ENCODE assay signal across 27 cellular contexts in the genomic region with DNA sequence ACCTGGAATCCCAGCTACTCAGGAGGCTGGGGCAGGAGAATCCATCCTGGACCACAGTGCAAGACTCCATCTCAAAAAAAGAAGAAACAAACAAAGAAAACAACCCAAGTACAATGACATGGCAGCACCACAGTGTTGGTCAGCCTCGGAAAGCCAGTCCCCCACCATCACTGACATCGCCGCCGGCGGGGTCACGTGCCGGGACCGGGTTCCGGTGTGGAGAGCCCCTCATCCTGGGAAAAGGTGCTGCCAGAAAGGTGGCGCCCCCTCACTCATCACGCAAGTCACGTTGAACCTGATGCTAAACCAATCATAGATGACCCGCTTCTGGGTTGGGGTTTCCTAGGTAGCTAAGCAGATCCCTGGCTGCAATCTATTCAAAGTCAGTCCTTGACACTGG. TPM values are rescaled to one million over a fixed set of nuclear protein-coding genes. Genes with fewer than 3 reads are reported as not detected.
A peak's percentile ranks its signal among the peaks of the same experiment; 100 is the strongest.
DNase-seq lines count a peak whose midpoint lies in the region; ATAC-seq, FAIRE-seq and TF ChIP-seq lines count a peak whose summit lies in the region.
"Had no signal": no experiment of that assay in that cellular context is flagged by ENCODE, and none has a peak within 500 bp of the region (broad histone marks: within the 10 kb centered on the region; RNA-seq: fewer than 3 reads in every experiment).

No MANE protein-coding gene starts in this region.

- H2BK120ac ChIP-seq in mesenchymal stem cell (ENCODE audit: low read depth, low read length), result no peak overlapping the region

- CTCF ChIA-PET in K562 (lab: Yijun Ruan, JAX; ENCODE audit: low intra/inter-chr PET ratio), result no interaction called here

- no peak overlapping the region for H3K27ac ChIP-seq in GM23338 (ENCODE audit: low read depth)
- H3K27ac ChIP-seq in K562 (ENCODE audit: extremely low read depth, low read depth, low read length), result no peak overlapping the region
- H3K27ac ChIP-seq in mesenchymal stem cell (ENCODE audit: low read length, poor library complexity, severe bottlenecking), result no peak overlapping the region
- H3K27ac ChIP-seq: BLaER1 had no signal

- no peak for FAIRE-seq in K562 (lab: Jason Lieb, UNC)
- FAIRE-seq in GM12891 (lab: Jason Lieb, UNC), result no peak
- FAIRE-seq: A204.1, GM12878, GM18507 had no signal

- H3K27me3 ChIP-seq in GM23338 (ENCODE audit: insufficient read depth), result no peaks in the 10 kb centered on the region
- H3K27me3 ChIP-seq in K562 (ENCODE audit: control insufficient read depth in 2 of 2, insufficient read depth in 2 of 2, low read length in 2 of 2), result no peaks in the 10 kb centered on the region
- H3K27me3 ChIP-seq in mesenchymal stem cell (ENCODE audit: control insufficient read depth in 1 of 2, insufficient read depth in 1 of 2, low read length in 2 of 2), result no peaks in the 10 kb centered on the region
- H3K27me3 ChIP-seq: BE2C, BLaER1 had no signal

- H2BK15ac ChIP-seq in mesenchymal stem cell (ENCODE audit: low read depth, poor library complexity, severe bottlenecking), result peak overlapping the region; percentile 49

- POLR2A ChIA-PET in K562 (lab: Yijun Ruan, JAX), result interaction anchor here (0.7 to 2.9 kb wide), 2 partner anchors 16 to 17 kb away, joined by 6 to 10 read pairs; a partner anchor contains a TSS

- H3K4ac ChIP-seq in mesenchymal stem cell (ENCODE audit: low read depth in 1 of 2, low read length in 2 of 2), result no peak overlapping the region

- no peaks in the 10 kb centered on the region for H3K4me1 ChIP-seq in GM23338 (ENCODE audit: insufficient read depth)
- H3K4me1 ChIP-seq in K562 (replicated peaks in 1 of 2; ENCODE audit: control insufficient read depth in 2 of 2, insufficient read depth in 2 of 2, low read length in 2 of 2), result no peaks in the 10 kb centered on the region
- no peaks in the 10 kb centered on the region for H3K4me1 ChIP-seq in mesenchymal stem cell (ENCODE audit: control insufficient read depth, insufficient read depth, low read depth, low read length)
- H3K4me1 ChIP-seq: BE2C, BLaER1 had no signal

- TF ChIP-seq CTCF in GM23338 (conservative IDR thresholded peaks at IDR 0.05; ENCODE audit: low read depth in 2 of 2), result no peak
- TF ChIP-seq CTCF in K562 (IDR thresholded peaks at IDR 0.05 in 2 of 3, conservative IDR thresholded peaks at IDR 0.05 in 1 of 3; ENCODE audit: insufficient read depth in 2 of 3, low read depth in 1 of 3, low read length in 3 of 3), result no peak

- H4K91ac ChIP-seq in mesenchymal stem cell (ENCODE audit: low read length), result no peak overlapping the region

- H2BK12ac ChIP-seq in mesenchymal stem cell (ENCODE audit: low read length in 2 of 2), result peak overlapping the region in 1 of 2 experiments; percentile 66

- H2BK5ac ChIP-seq in mesenchymal stem cell (ENCODE audit: low read depth, low read length, poor library complexity, severe bottlenecking), result peak overlapping the region; percentile 74

- H3K9me3 ChIP-seq in K562 (replicated peaks; ENCODE audit: control insufficient read depth, insufficient read depth, low read depth, low read length) (no peaks in the 10 kb centered on the region), mesenchymal stem cell (ENCODE audit: control insufficient read depth, low read length) (no peaks in the 10 kb centered on the region)
- H3K9me3 ChIP-seq: BE2C, BLaER1 had no signal

- H4K8ac ChIP-seq in mesenchymal stem cell (ENCODE audit: low read length), result no peak overlapping the region

- peaks cover 1% of the 10 kb centered on the region for H3K27me3 Mint-ChIP-seq in GM23338 (ENCODE audit: insufficient read depth, low read depth, poor library complexity)
- H3K27me3 Mint-ChIP-seq: CD4-positive, alpha-beta memory T cell; CD4-positive, CD25-positive, alpha-beta regulatory T cell; CD8-positive, alpha-beta memory T cell had no signal

- H3K9me3 Mint-ChIP-seq in GM23338, result no peaks in the 10 kb centered on the region
- H3K9me3 Mint-ChIP-seq: CD14-positive monocyte; CD4-positive, alpha-beta memory T cell; CD4-positive, CD25-positive, alpha-beta regulatory T cell; CD8-positive, alpha-beta memory T cell had no signal

- no peak overlapping the region for H2AK5ac ChIP-seq in mesenchymal stem cell (ENCODE audit: low read length, severe bottlenecking)

- H3K36me3 ChIP-seq in GM23338 (ENCODE audit: insufficient read depth) (peaks cover 46% of the 10 kb centered on the region), K562 (ENCODE audit: control insufficient read depth, insufficient read depth, low read length) (peaks cover 75% of the 10 kb centered on the region; the same call in 2 of the 3 replicates), mesenchymal stem cell (ENCODE audit: control insufficient read depth in 1 of 2, insufficient read depth in 2 of 2, low read depth in 1 of 2, low read length in 2 of 2) (peaks cover 48 to 75% of the 10 kb centered on the region in 2 experiments)

- no peak overlapping the region for H2AFZ ChIP-seq in GM23338
- no peak overlapping the region for H2AFZ ChIP-seq in K562 (ENCODE audit: low read depth, low read length)
- no peak overlapping the region for H2AFZ ChIP-seq in mesenchymal stem cell (ENCODE audit: low read depth, low read length)

- intact Hi-C loops in K562 (cut with micrococcal nuclease), result no loop called here

- H4K20me1 ChIP-seq in GM23338 (replicated peaks; ENCODE audit: insufficient read depth), result peaks cover 34% of the 10 kb centered on the region
- no peaks in the 10 kb centered on the region for H4K20me1 ChIP-seq in K562 (replicated peaks; ENCODE audit: control insufficient read depth, insufficient read depth, low read length)

- H3K9ac ChIP-seq in K562 (ENCODE audit: insufficient read depth in 1 of 2, low read depth in 2 of 2, low read length in 2 of 2) (no peak overlapping the region), mesenchymal stem cell (ENCODE audit: low read length) (no peak overlapping the region)
- H3K9ac ChIP-seq: BLaER1 had no signal

- no peak overlapping the region for H3K27ac Mint-ChIP-seq in GM23338
- H3K27ac Mint-ChIP-seq: CD4-positive, CD25-positive, alpha-beta regulatory T cell had no signal

- no peak overlapping the region for H3K18ac ChIP-seq in mesenchymal stem cell (ENCODE audit: low read depth in 1 of 2, low read length in 2 of 2)

- DNase-seq in GM23338 (ENCODE audit: low spot score) (peak; percentile 6), K562 (ENCODE audit: extremely low read depth in 1 of 4, low spot score in 3 of 4) (no peak), mesenchymal stem cell (no peak), GM12891 (ENCODE audit: insufficient read length, low spot score) (no peak), activated gamma-delta T cell treated with Interleukin-2 at 50 U/mL for 16 hours (no peak)
- DNase-seq: 8988T; ACHN; BE2C; C1 segment of cervical spinal cord; CD4-positive, alpha-beta memory T cell; CD4-positive, CD25-positive, alpha-beta regulatory T cell; CD8-positive, alpha-beta memory T cell; COR-L47; DMS 273 treated with DMSO at 0.1 percent for 48 hours; DMS153; DMS53; DMS79; DND-41; EL; GDM1 had no signal

- no peak overlapping the region for H3K23ac ChIP-seq in mesenchymal stem cell (ENCODE audit: low read length in 2 of 2)

- peaks cover 81% of the 10 kb centered on the region for H3K79me2 ChIP-seq in GM23338 (replicated peaks; ENCODE audit: insufficient read depth)
- H3K79me2 ChIP-seq in K562 (ENCODE audit: control insufficient read depth, insufficient read depth, low read length), result peaks cover 31% of the 10 kb centered on the region

- H3F3A ChIP-seq in GM23338 (replicated peaks; ENCODE audit: low read depth), result no peaks in the 10 kb centered on the region

- H3K36me3 Mint-ChIP-seq in GM23338 (ENCODE audit: low read depth), result peaks cover 66% of the 10 kb centered on the region

- no peak for TF ChIP-seq RAD21 in K562 (CRISPR knock-in tag; conservative IDR thresholded peaks at IDR 0.05 in 1 of 2, IDR thresholded peaks at IDR 0.05 in 1 of 2)

- TF ChIP-seq POLR2A in K562 (conservative IDR thresholded peaks at IDR 0.05), result no peak
- no peak for TF ChIP-seq POLR2A in GM12891 (IDR thresholded peaks at IDR 0.05; ENCODE audit: low read depth, low read length)

- H3K4me3 ChIP-seq in GM23338, result no peak overlapping the region
- no peak overlapping the region for H3K4me3 ChIP-seq in K562
- no peak overlapping the region for H3K4me3 ChIP-seq in mesenchymal stem cell (ENCODE audit: insufficient read depth in 1 of 2, low read depth in 1 of 2, low read length in 2 of 2)
- H3K4me3 ChIP-seq: BLaER1, GM12878 had no signal

- ATAC-seq in GM23338, result no peak
- no peak for ATAC-seq in K562
- no peak for ATAC-seq in GM18867 (IDR thresholded peaks at IDR 0.05; ENCODE audit: unreplicated experiment)
- no peak for ATAC-seq in GM18909 (IDR thresholded peaks at IDR 0.05; ENCODE audit: poor library complexity, unreplicated experiment)
- ATAC-seq: GM12878 had no signal

- no TSS peak for BruUV-seq in K562 (replicated peaks; lab: Mats Ljungman, UMichigan)

- H3K4me2 ChIP-seq in GM23338, result no peak overlapping the region
- no peak overlapping the region for H3K4me2 ChIP-seq in K562 (ENCODE audit: insufficient read depth, low read length)
- no peak overlapping the region for H3K4me2 ChIP-seq in mesenchymal stem cell (ENCODE audit: low read length, poor library complexity, severe bottlenecking)
- H3K4me2 ChIP-seq: BLaER1 had no signal

- WGBS in K562 (ENCODE audit: insufficient coverage, low coverage, missing lambda C conversion rate), result 94% methylated on average over 11 of the region's 13 CpGs
- WGBS in mesenchymal stem cell, result 98% methylated on average over 13 of the region's 13 CpGs

- no peak overlapping the region for H3K4me3 Mint-ChIP-seq in GM23338
- H3K4me3 Mint-ChIP-seq: CD14-positive monocyte; CD4-positive, alpha-beta memory T cell; CD4-positive, CD25-positive, alpha-beta regulatory T cell had no signal

- in situ Hi-C loops in K562 (cut with MboI), result no loop called here

- no peaks in the 10 kb centered on the region for H3K9me1 ChIP-seq in K562 (ENCODE audit: control insufficient read depth, insufficient read depth, low read length)

- peaks cover 35% of the 10 kb centered on the region for H3K79me1 ChIP-seq in mesenchymal stem cell (replicated peaks; ENCODE audit: low read length, poor library complexity, severe bottlenecking)

- H3K14ac ChIP-seq in mesenchymal stem cell (ENCODE audit: low read length in 2 of 2), result no peak overlapping the region

- peaks cover 2% of the 10 kb centered on the region; the same call in 1 of the 3 replicates for H3K4me1 Mint-ChIP-seq in GM23338
- H3K4me1 Mint-ChIP-seq: CD14-positive monocyte had no signal

- TF ChIP-seq EP300 in K562 (IDR thresholded peaks at IDR 0.05; ENCODE audit: low read length), result no peak

- H3K9me2 ChIP-seq in GM23338 (ENCODE audit: insufficient read depth), result no peaks in the 10 kb centered on the region

RNA-seq across cellular contexts. Expression of a gene that starts 17.8 kb away (rescaled TPM):
- 114 and 149 TPM in 2 replicates for total RNA-seq in GM23338 (2014; rRNA removed; shearing (Covaris generic))
- 66.9 and 71.2 TPM in 2 replicates for polyA plus RNA-seq in GM23338 (2016; fragmentation: Nextera tagmentation; extraction: Ambion mirVana)
- 127 and 202 TPM in 2 replicates for total RNA-seq in K562 (2011; cell fraction: chromatin; rRNA removed; ENCODE audit: low replicate concordance)
- 63.0 and 64.2 TPM in 2 replicates for total RNA-seq in K562 (2011; cell fraction: nucleolus; rRNA removed)
- total RNA-seq in K562 (2011; cell fraction: nucleoplasm; rRNA removed), result 84.8 and 85.2 TPM in 2 replicates
- total RNA-seq in K562 (2014; rRNA removed), result 54.6 and 59.0 TPM in 2 replicates
- 56.7 and 67.5 TPM in 2 replicates for total RNA-seq in K562 (2014; rRNA removed; fragmentation: Illumina TruSeq; extraction: Trizol)
- 54.0 and 55.6 TPM in 2 replicates for total RNA-seq in K562 (2015; rRNA removed; fragmentation: Illumina TruSeq; extraction: Trizol)
- 74.3 and 81.7 TPM in 2 replicates for total RNA-seq in K562 (2021)
- polyA plus RNA-seq in K562 (2011; rRNA removed), result 99.2 and 102 TPM in 2 replicates
- 82.0 and 104 TPM in 2 replicates for polyA plus RNA-seq in K562 (2011; cell fraction: cytosol; rRNA removed)
- 311 and 421 TPM in 2 replicates for polyA plus RNA-seq in K562 (2011; cell fraction: nucleus; rRNA removed)
- polyA plus RNA-seq in K562 (2012), result 30.4 and 39.4 TPM in 2 replicates
- 65.1 and 73.3 TPM in 2 replicates for polyA plus RNA-seq in K562 (2014; fragmentation: Illumina TruSeq; extraction: Trizol)
- polyA plus RNA-seq in K562 (2014; fragmentation: Nextera tagmentation; extraction: Ambion mirVana), result 10 to 100 TPM; 20.1 to 20.5 TPM
- 89.7 and 90.7 TPM in 2 replicates for polyA plus RNA-seq in K562 (2014; rRNA removed)
- 63.1 and 63.9 TPM in 2 replicates for polyA minus RNA-seq in K562 (2011; rRNA and poly(A)+ RNA removed)
- polyA minus RNA-seq in K562 (2011; cell fraction: cytosol; rRNA and poly(A)+ RNA removed), result 60.6 and 78.7 TPM in 2 replicates
- polyA minus RNA-seq in K562 (2011; cell fraction: nucleus; rRNA and poly(A)+ RNA removed), result 25.0 and 31.7 TPM in 2 replicates
- 73.2 TPM for polyA plus RNA-seq in mesenchymal stem cell (2013, experiment 1 of 2)
- polyA plus RNA-seq in mesenchymal stem cell (2013, experiment 2 of 2), result 71.8 TPM
- polyA plus RNA-seq in GM12891 (2012; ENCODE audit: low read depth, missing spikeins), result 36.7 TPM

RNA-seq across cellular contexts. Expression of a gene that starts 28.4 kb away (rescaled TPM):
- 301 and 373 TPM in 2 replicates for total RNA-seq in GM23338 (2014; rRNA removed; shearing (Covaris generic))
- polyA plus RNA-seq in GM23338 (2016; fragmentation: Nextera tagmentation; extraction: Ambion mirVana), result 173 and 189 TPM in 2 replicates
- 244 and 492 TPM in 2 replicates for total RNA-seq in K562 (2011; cell fraction: chromatin; rRNA removed; ENCODE audit: low replicate concordance)
- 317 and 343 TPM in 2 replicates for total RNA-seq in K562 (2011; cell fraction: nucleolus; rRNA removed)
- 254 and 266 TPM in 2 replicates for total RNA-seq in K562 (2011; cell fraction: nucleoplasm; rRNA removed)
- total RNA-seq in K562 (2014; rRNA removed), result 273 and 315 TPM in 2 replicates
- 146 and 170 TPM in 2 replicates for total RNA-seq in K562 (2014; rRNA removed; fragmentation: Illumina TruSeq; extraction: Trizol)
- 176 TPM in 2 replicates for total RNA-seq in K562 (2015; rRNA removed; fragmentation: Illumina TruSeq; extraction: Trizol)
- 297 and 298 TPM in 2 replicates for total RNA-seq in K562 (2021)
- 148 and 237 TPM in 2 replicates for polyA plus RNA-seq in K562 (2011; rRNA removed)
- polyA plus RNA-seq in K562 (2011; cell fraction: cytosol; rRNA removed), result 380 and 435 TPM in 2 replicates
- polyA plus RNA-seq in K562 (2011; cell fraction: nucleus; rRNA removed), result 784 and 828 TPM in 2 replicates
- polyA plus RNA-seq in K562 (2012), result 296 and 574 TPM in 2 replicates
- polyA plus RNA-seq in K562 (2014; fragmentation: Illumina TruSeq; extraction: Trizol), result 305 and 381 TPM in 2 replicates
- 100 to 1,000 TPM; 230 to 310 TPM for polyA plus RNA-seq in K562 (2014; fragmentation: Nextera tagmentation; extraction: Ambion mirVana)
- 249 and 307 TPM in 2 replicates for polyA plus RNA-seq in K562 (2014; rRNA removed)
- polyA minus RNA-seq in K562 (2011; rRNA and poly(A)+ RNA removed), result 102 and 120 TPM in 2 replicates
- 130 and 143 TPM in 2 replicates for polyA minus RNA-seq in K562 (2011; cell fraction: cytosol; rRNA and poly(A)+ RNA removed)
- polyA minus RNA-seq in K562 (2011; cell fraction: nucleus; rRNA and poly(A)+ RNA removed), result 162 and 207 TPM in 2 replicates
- 324 TPM for polyA plus RNA-seq in mesenchymal stem cell (2013, experiment 1 of 2)
- polyA plus RNA-seq in mesenchymal stem cell (2013, experiment 2 of 2), result 328 TPM
- polyA plus RNA-seq in GM12891 (2012; ENCODE audit: low read depth, missing spikeins), result 328 TPM

RNA-seq across cellular contexts. Expression of a gene that starts 44.5 kb away (rescaled TPM):
- 56.9 and 62.0 TPM in 2 replicates for total RNA-seq in GM23338 (2014; rRNA removed; shearing (Covaris generic))
- polyA plus RNA-seq in GM23338 (2016; fragmentation: Nextera tagmentation; extraction: Ambion mirVana), result 13.2 and 14.0 TPM in 2 replicates
- total RNA-seq in K562 (2011; cell fraction: chromatin; rRNA removed; ENCODE audit: low replicate concordance), result 72.0 and 145 TPM in 2 replicates
- 82.7 and 95.3 TPM in 2 replicates for total RNA-seq in K562 (2011; cell fraction: nucleolus; rRNA removed)
- total RNA-seq in K562 (2011; cell fraction: nucleoplasm; rRNA removed), result 51.1 and 55.9 TPM in 2 replicates
- 38.1 and 42.0 TPM in 2 replicates for total RNA-seq in K562 (2014; rRNA removed)
- 15.5 and 20.0 TPM in 2 replicates for total RNA-seq in K562 (2014; rRNA removed; fragmentation: Illumina TruSeq; extraction: Trizol)
- total RNA-seq in K562 (2015; rRNA removed; fragmentation: Illumina TruSeq; extraction: Trizol), result 20.8 and 25.2 TPM in 2 replicates
- total RNA-seq in K562 (2021), result 64.7 and 65.9 TPM in 2 replicates
- 36.9 and 43.3 TPM in 2 replicates for polyA plus RNA-seq in K562 (2011; rRNA removed)
- polyA plus RNA-seq in K562 (2011; cell fraction: cytosol; rRNA removed), result 29.8 and 52.3 TPM in 2 replicates
- polyA plus RNA-seq in K562 (2011; cell fraction: nucleus; rRNA removed), result 124 and 151 TPM in 2 replicates
- polyA plus RNA-seq in K562 (2012), result 32.1 and 45.6 TPM in 2 replicates
- 34.9 and 37.6 TPM in 2 replicates for polyA plus RNA-seq in K562 (2014; fragmentation: Illumina TruSeq; extraction: Trizol)
- under 1 TPM; 0.24 to 0.43 TPM for polyA plus RNA-seq in K562 (2014; fragmentation: Nextera tagmentation; extraction: Ambion mirVana)
- polyA plus RNA-seq in K562 (2014; rRNA removed), result 37.9 and 47.7 TPM in 2 replicates
- 61.0 and 69.3 TPM in 2 replicates for polyA minus RNA-seq in K562 (2011; rRNA and poly(A)+ RNA removed)
- 30.9 and 34.9 TPM in 2 replicates for polyA minus RNA-seq in K562 (2011; cell fraction: cytosol; rRNA and poly(A)+ RNA removed)
- polyA minus RNA-seq in K562 (2011; cell fraction: nucleus; rRNA and poly(A)+ RNA removed), result 32.2 and 36.4 TPM in 2 replicates
- polyA plus RNA-seq in mesenchymal stem cell (2013, experiment 1 of 2), result 14.9 TPM
- 14.3 TPM for polyA plus RNA-seq in mesenchymal stem cell (2013, experiment 2 of 2)
- 26.9 TPM for polyA plus RNA-seq in GM12891 (2012; ENCODE audit: low read depth, missing spikeins)

RNA-seq across cellular contexts. Expression of a gene that starts 46.9 kb away (rescaled TPM):
- 297 and 314 TPM in 2 replicates for total RNA-seq in GM23338 (2014; rRNA removed; shearing (Covaris generic))
- polyA plus RNA-seq in GM23338 (2016; fragmentation: Nextera tagmentation; extraction: Ambion mirVana), result 198 and 216 TPM in 2 replicates
- total RNA-seq in K562 (2011; cell fraction: chromatin; rRNA removed; ENCODE audit: low replicate concordance), result 224 and 455 TPM in 2 replicates
- total RNA-seq in K562 (2011; cell fraction: nucleolus; rRNA removed), result 251 and 255 TPM in 2 replicates
- total RNA-seq in K562 (2011; cell fraction: nucleoplasm; rRNA removed), result 226 and 247 TPM in 2 replicates
- 376 and 506 TPM in 2 replicates for total RNA-seq in K562 (2014; rRNA removed)
- 296 and 320 TPM in 2 replicates for total RNA-seq in K562 (2014; rRNA removed; fragmentation: Illumina TruSeq; extraction: Trizol)
- total RNA-seq in K562 (2015; rRNA removed; fragmentation: Illumina TruSeq; extraction: Trizol), result 359 and 366 TPM in 2 replicates
- total RNA-seq in K562 (2021), result 315 and 318 TPM in 2 replicates
- 332 and 336 TPM in 2 replicates for polyA plus RNA-seq in K562 (2011; rRNA removed)
- 304 and 356 TPM in 2 replicates for polyA plus RNA-seq in K562 (2011; cell fraction: cytosol; rRNA removed)
- polyA plus RNA-seq in K562 (2011; cell fraction: nucleus; rRNA removed), result 437 and 515 TPM in 2 replicates
- polyA plus RNA-seq in K562 (2012), result 268 and 344 TPM in 2 replicates
- 362 and 391 TPM in 2 replicates for polyA plus RNA-seq in K562 (2014; fragmentation: Illumina TruSeq; extraction: Trizol)
- 100 to 1,000 TPM; 426 to 507 TPM for polyA plus RNA-seq in K562 (2014; fragmentation: Nextera tagmentation; extraction: Ambion mirVana)
- polyA plus RNA-seq in K562 (2014; rRNA removed), result 352 and 442 TPM in 2 replicates
- polyA minus RNA-seq in K562 (2011; rRNA and poly(A)+ RNA removed), result 413 and 500 TPM in 2 replicates
- 300 and 330 TPM in 2 replicates for polyA minus RNA-seq in K562 (2011; cell fraction: cytosol; rRNA and poly(A)+ RNA removed)
- polyA minus RNA-seq in K562 (2011; cell fraction: nucleus; rRNA and poly(A)+ RNA removed), result 122 and 164 TPM in 2 replicates
- polyA plus RNA-seq in mesenchymal stem cell (2013, experiment 1 of 2), result 136 TPM
- polyA plus RNA-seq in mesenchymal stem cell (2013, experiment 2 of 2), result 134 TPM
- 251 TPM for polyA plus RNA-seq in GM12891 (2012; ENCODE audit: low read depth, missing spikeins)

RNA-seq across cellular contexts. Expression of a gene that starts 54.2 kb away (rescaled TPM):
- 32.3 and 49.9 TPM in 2 replicates for total RNA-seq in GM23338 (2014; rRNA removed; shearing (Covaris generic))
- polyA plus RNA-seq in GM23338 (2016; fragmentation: Nextera tagmentation; extraction: Ambion mirVana) (118 and 122 TPM in 2 replicates), K562 (2011; rRNA removed) (22.5 and 25.1 TPM in 2 replicates), K562 (2014; fragmentation: Illumina TruSeq; extraction: Trizol) (39.8 and 49.8 TPM in 2 replicates), K562 (2014; fragmentation: Nextera tagmentation; extraction: Ambion mirVana) (10 to 100 TPM; 17.0 to 36.3 TPM), K562 (2014; rRNA removed) (64.6 and 75.9 TPM in 2 replicates)
- 14.7 and 50.3 TPM in 2 replicates for total RNA-seq in K562 (2011; cell fraction: chromatin; rRNA removed; ENCODE audit: low replicate concordance)
- 65.5 and 74.9 TPM in 2 replicates for total RNA-seq in K562 (2011; cell fraction: nucleolus; rRNA removed)
- 27.9 and 29.3 TPM in 2 replicates for total RNA-seq in K562 (2011; cell fraction: nucleoplasm; rRNA removed)
- total RNA-seq in K562 (2014; rRNA removed) (127 and 133 TPM in 2 replicates), K562 (2014; rRNA removed; fragmentation: Illumina TruSeq; extraction: Trizol) (17.9 and 22.4 TPM in 2 replicates), K562 (2015; rRNA removed; fragmentation: Illumina TruSeq; extraction: Trizol) (26.5 and 27.7 TPM in 2 replicates), K562 (2021) (73.3 and 77.2 TPM in 2 replicates)
- 36.7 and 88.5 TPM in 2 replicates for polyA plus RNA-seq in K562 (2011; cell fraction: cytosol; rRNA removed)
- 21.1 and 28.5 TPM in 2 replicates for polyA plus RNA-seq in K562 (2011; cell fraction: nucleus; rRNA removed)
- polyA plus RNA-seq in K562 (2012), result 62.2 and 78.2 TPM in 2 replicates
- polyA minus RNA-seq in K562 (2011; rRNA and poly(A)+ RNA removed), result 9.4 and 16.0 TPM in 2 replicates
- polyA minus RNA-seq in K562 (2011; cell fraction: cytosol; rRNA and poly(A)+ RNA removed), result 24.0 and 27.2 TPM in 2 replicates
- polyA minus RNA-seq in K562 (2011; cell fraction: nucleus; rRNA and poly(A)+ RNA removed), result 42.8 and 44.3 TPM in 2 replicates
- 113 TPM for polyA plus RNA-seq in mesenchymal stem cell (2013, experiment 1 of 2)
- polyA plus RNA-seq in mesenchymal stem cell (2013, experiment 2 of 2), result 116 TPM
- 105 TPM for polyA plus RNA-seq in GM12891 (2012; ENCODE audit: low read depth, missing spikeins)
